8 cellular contexts compared by ENCODE assay signal in the genomic region with DNA sequence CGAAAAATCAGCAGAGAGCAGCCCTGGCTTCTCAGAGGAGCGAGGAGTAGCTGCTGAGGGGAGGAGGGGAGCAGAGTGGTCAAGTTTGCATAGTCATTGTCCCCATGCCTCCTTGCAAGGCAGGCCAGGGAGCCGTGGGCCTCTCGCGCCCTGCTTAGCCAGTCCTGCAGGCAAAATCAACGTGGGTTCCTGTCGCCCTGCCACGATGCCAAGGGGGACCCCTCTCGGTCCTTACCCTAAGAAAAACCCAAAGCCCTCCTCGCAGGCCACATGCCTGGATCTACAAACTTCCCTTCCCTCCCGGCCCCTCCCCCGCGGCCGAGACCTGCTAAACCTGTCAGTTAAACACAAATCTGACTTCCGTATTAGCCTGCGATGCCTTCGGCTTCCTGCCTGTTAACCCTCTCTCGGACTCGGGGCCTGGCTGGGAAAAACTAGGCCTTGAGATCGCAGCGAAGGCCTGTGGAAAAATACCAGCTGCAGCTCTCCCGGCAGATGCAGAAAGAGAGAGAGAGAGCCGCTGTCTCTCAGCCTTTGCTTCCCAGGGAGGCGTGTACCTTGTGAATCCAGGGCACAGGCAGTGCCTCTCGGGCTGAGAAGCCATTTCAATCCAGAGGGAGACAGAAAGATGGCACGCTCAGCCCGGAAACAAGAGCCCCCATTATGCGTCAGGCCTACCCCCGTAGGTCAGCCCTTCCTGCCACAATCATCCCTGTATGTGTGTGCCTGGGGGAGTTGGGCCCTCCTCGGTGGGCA. TPM values are rescaled to one million over a fixed set of nuclear protein-coding genes. Genes with fewer than 3 reads are reported as not detected.
A peak's percentile ranks its signal among the peaks of the same experiment; 100 is the strongest.
DNase-seq lines count a peak whose midpoint lies in the region; ATAC-seq and TF ChIP-seq lines count a peak whose summit lies in the region.

No MANE protein-coding gene starts in this region.

- peaks cover 26 to 27% of the 10 kb centered on the region in 2 donors for H3K36me3 Mint-ChIP-seq in activated naive CD4-positive, alpha-beta T cell treated with anti-CD3 and anti-CD28 coated beads, Interleukin-2, amount 50 U/mL, for 72 hours

- peak overlapping the region; percentile 83 for H2AFZ ChIP-seq in trophoblast cell (ENCODE audit: insufficient read depth, low read length, poor library complexity)

- H3K36me3 ChIP-seq in trophoblast cell (ENCODE audit: control insufficient read depth in 1 of 2, insufficient read depth in 2 of 2, low read length in 2 of 2): no peaks in the 10 kb centered on the region
- H3K36me3 ChIP-seq in tibial artery: no peaks in the 10 kb centered on the region

- H4K12ac ChIP-seq in trophoblast cell (ENCODE audit: low read depth, low read length): peak overlapping the region; percentile 98

- H2BK120ac ChIP-seq in trophoblast cell (ENCODE audit: insufficient read depth, low read length, poor library complexity): peak overlapping the region; percentile 98

- H3K9me3 Mint-ChIP-seq in activated naive CD4-positive, alpha-beta T cell treated with anti-CD3 and anti-CD28 coated beads, Interleukin-2, amount 50 U/mL, for 72 hours: no peaks in the 10 kb centered on the region

- H3K9me3 ChIP-seq in trophoblast cell (ENCODE audit: insufficient read depth, low read depth, low read length): no peaks in the 10 kb centered on the region
- H3K9me3 ChIP-seq in tibial artery: no peaks in the 10 kb centered on the region

- H3K23ac ChIP-seq in trophoblast cell (ENCODE audit: low read length): no peak overlapping the region

- H3K18ac ChIP-seq in trophoblast cell (ENCODE audit: low read length): peak overlapping the region; percentile 95

- H3K14ac ChIP-seq in trophoblast cell (ENCODE audit: low read length): peak overlapping the region; percentile 93

- H3K27ac Mint-ChIP-seq in activated naive CD4-positive, alpha-beta T cell treated with anti-CD3 and anti-CD28 coated beads, Interleukin-2, amount 50 U/mL, for 72 hours: peak overlapping the region; percentile 98 to 99

- H3K4me2 ChIP-seq in trophoblast cell (ENCODE audit: low read length): peak overlapping the region; percentile 30

- H3K79me1 ChIP-seq in trophoblast cell (ENCODE audit: low read length): peaks cover 78% of the 10 kb centered on the region

- H2BK12ac ChIP-seq in trophoblast cell (ENCODE audit: low read length): peak overlapping the region; percentile 85

- peak overlapping the region; percentile 95 for H4K8ac ChIP-seq in trophoblast cell (ENCODE audit: low read depth, low read length)

- peak overlapping the region; percentile 100 for H2BK5ac ChIP-seq in trophoblast cell (ENCODE audit: low read depth, low read length, poor library complexity)

- peak; percentile 97 for DNase-seq in DMS 273 (lab: John Stamatoyannopoulos, UW; ENCODE audit: unreplicated experiment)
- DNase-seq in LNCaP clone FGC (ENCODE audit: low read depth): peak; percentile 99
- peak; percentile 68 for DNase-seq in SK-MEL-5 (ENCODE audit: low read depth, low spot score)
- peak; percentile 61 to 80 for DNase-seq in activated naive CD4-positive, alpha-beta T cell treated with anti-CD3 and anti-CD28 coated beads, Interleukin-2, amount 50 U/mL, for 72 hours (ENCODE audit: low spot score in 2 of 2)
- DNase-seq in Right ventricle myocardium superior: peak; percentile 88
- DNase-seq in trophoblast cell: peak; percentile 97 to 99
- DNase-seq in tibial artery: peak; percentile 74 to 87

- H4K91ac ChIP-seq in trophoblast cell (ENCODE audit: low read depth, low read length): peak overlapping the region; percentile 100

- no peak for TF ChIP-seq CTCF in LNCaP clone FGC (IDR thresholded peaks at IDR 0.05; ENCODE audit: control insufficient read depth, extremely low read depth, insufficient read depth)
- no peak for TF ChIP-seq CTCF in tibial artery (IDR thresholded peaks at IDR 0.05)

- H3K27ac ChIP-seq in trophoblast cell (ENCODE audit: low read depth, low read length) (peak overlapping the region; percentile 100), tibial artery (peak overlapping the region; percentile 84 to 97)

- in situ Hi-C loops in SK-MEL-5 (cut with HindIII; ENCODE audit: low pct_unique_long_range_greater_than_20kb, low sequenced_read_pairs): no loop called here

- H3K4me1 ChIP-seq in trophoblast cell (ENCODE audit: control insufficient read depth in 1 of 2, insufficient read depth in 2 of 2, low read length in 2 of 2) (peaks cover 46 to 66% of the 10 kb centered on the region in 2 experiments), tibial artery (peaks cover 23 to 100% (median 95%) of the 10 kb centered on the region in 4 donors)

- H3K4ac ChIP-seq in trophoblast cell (ENCODE audit: low read depth, low read length): peak overlapping the region; percentile 98

- no peaks in the 10 kb centered on the region for H3K27me3 ChIP-seq in trophoblast cell (ENCODE audit: insufficient read depth, low read length)
- H3K27me3 ChIP-seq in tibial artery: no peaks in the 10 kb centered on the region

- ATAC-seq in GM21576 (IDR thresholded peaks at IDR 0.05; ENCODE audit: unreplicated experiment): peak; percentile 36
- ATAC-seq in activated naive CD4-positive, alpha-beta T cell treated with anti-CD3 and anti-CD28 coated beads, Interleukin-2, amount 50 U/mL, for 72 hours: peak; percentile 23 to 60
- peak; percentile 32 for ATAC-seq in Right ventricle myocardium superior (ENCODE audit: poor library complexity)

- peaks cover 38% of the 10 kb centered on the region for H3K79me2 ChIP-seq in trophoblast cell (ENCODE audit: control insufficient read depth, insufficient read depth, low read length, poor library complexity)

- H3K9ac ChIP-seq in trophoblast cell (ENCODE audit: low read length): peak overlapping the region; percentile 81

- WGBS in trophoblast cell (ENCODE audit: extremely low coverage, insufficient coverage, insufficient read length): no CpG with 5 or more reads among the region's 30 CpGs

- H3K4me3 ChIP-seq in LNCaP clone FGC (ENCODE audit: low read depth, low read length) (peak overlapping the region; percentile 53), trophoblast cell (ENCODE audit: low read depth, low read length) (no peak overlapping the region), tibial artery (peak overlapping the region in 1 of 2 donors; percentile 12)

- H2AK5ac ChIP-seq in trophoblast cell (ENCODE audit: low read length): peak overlapping the region; percentile 81

- intact Hi-C loops in Right ventricle myocardium superior (cut with DNase I) (no loop called here), tibial artery (cut with DNase I; ENCODE audit: low total_unique reads) (loop anchor here (2.0 kb wide), 1 partner anchor 41 kb away; no protein-coding TSS in a partner anchor)

RNA-seq across cellular contexts. Expression of a gene that starts 1.0 kb away (rescaled TPM):
- total RNA-seq in SK-MEL-5 (2014; rRNA removed; shearing (Covaris generic)): 22.1 and 22.8 TPM in 2 replicates
- polyA plus RNA-seq in SK-MEL-5 (2015; cell fraction: cytosol; rRNA removed): 31.0 and 40.6 TPM in 2 replicates
- polyA plus RNA-seq in SK-MEL-5 (2015; cell fraction: nucleus; rRNA removed): 44.9 and 62.9 TPM in 2 replicates
- total RNA-seq in activated naive CD4-positive, alpha-beta T cell treated with anti-CD3 and anti-CD28 coated beads, Interleukin-2, amount 50 U/mL, for 72 hours: 10 to 100 TPM; 35.7 to 46.4 TPM
- 37.7 TPM for total RNA-seq in Right ventricle myocardium superior
- 44.5 and 45.1 TPM in 2 replicates for polyA plus RNA-seq in trophoblast cell (2013)
